ENCODE assay signal across 7 cellular contexts in genomic region chrX:3712870-3713224, GRCh38. TPM values are rescaled to one million over a fixed set of nuclear protein-coding genes. Genes with fewer than 3 reads are reported as not detected.
DNase-seq lines count a peak whose midpoint lies in the region; ATAC-seq and TF ChIP-seq lines count a peak whose summit lies in the region.

No MANE protein-coding gene starts in this region.

- H3K9ac ChIP-seq in SK-N-MC (ENCODE audit: insufficient read length) = peak overlapping the region; percentile 85

- intact Hi-C loops in psoas muscle (cut with DNase I) = no loop called here

- H3K36me3 ChIP-seq in SK-N-MC (ENCODE audit: insufficient read depth, low read length) (no peaks in the 10 kb centered on the region), psoas muscle (ENCODE audit: insufficient read depth in 1 of 2, low read depth in 1 of 2) (no peaks in the 10 kb centered on the region)

- ATAC-seq in GM18907 (IDR thresholded peaks at IDR 0.05; ENCODE audit: unreplicated experiment) = peak; percentile 24
- peak; percentile 21 for ATAC-seq in HG02678 (IDR thresholded peaks at IDR 0.05; ENCODE audit: unreplicated experiment)
- peak in 2 of 4 donors; percentile 18 to 37 for ATAC-seq in psoas muscle

- 0 to 2% (median 1%) methylated on average over 6 to 38 of the region's 38 CpGs for WGBS in psoas muscle, 3 donors

- H3K4me3 ChIP-seq in SK-N-MC (peak overlapping the region; percentile 88), fibroblast of mammary gland (ENCODE audit: control insufficient read depth, low read depth, low read length) (peak overlapping the region; percentile 51), psoas muscle (peak overlapping the region; percentile 65)

- TF ChIP-seq CTCF in fibroblast of mammary gland (conservative IDR thresholded peaks at IDR 0.05; ENCODE audit: control insufficient read depth, insufficient read depth, low read depth, low read length) (no peak), psoas muscle (IDR thresholded peaks at IDR 0.05) (no peak)

- H3K27ac ChIP-seq in SK-N-MC (no peak overlapping the region), psoas muscle (peak overlapping the region; percentile 50)

- H3K9me3 ChIP-seq in SK-N-MC (ENCODE audit: low read depth, low read length) (no peaks in the 10 kb centered on the region), psoas muscle (no peaks in the 10 kb centered on the region)

- peaks cover 0 to 33% (median 0%) of the 10 kb centered on the region in 3 donors for H3K27me3 ChIP-seq in psoas muscle (ENCODE audit: insufficient read depth in 3 of 3, low read length in 2 of 3)

- DNase-seq in SK-N-MC (ENCODE audit: low read depth, low spot score) (no peak), fibroblast of mammary gland (ENCODE audit: low read depth) (no peak), psoas muscle (peak in 1 of 2 donors; percentile 56), NCI-H1930 (lab: John Stamatoyannopoulos, UW) (no peak), OCI-M2 (lab: John Stamatoyannopoulos, UW; ENCODE audit: unreplicated experiment) (no peak)

- H3K4me1 ChIP-seq in psoas muscle = no peaks in the 10 kb centered on the region

RNA-seq across cellular contexts. Expression of gene PRKX, which starts 0.6 kb away (rescaled TPM):
- 1 to 10 TPM; 2.7 to 4.5 (median 3.5) TPM for total RNA-seq in psoas muscle
- polyA plus RNA-seq in psoas muscle = 1 to 10 TPM in 2 of 3 donors, under 1 TPM in 1; 0.59 to 1.3 (median 1.3) TPM
